In the genomic region with DNA sequence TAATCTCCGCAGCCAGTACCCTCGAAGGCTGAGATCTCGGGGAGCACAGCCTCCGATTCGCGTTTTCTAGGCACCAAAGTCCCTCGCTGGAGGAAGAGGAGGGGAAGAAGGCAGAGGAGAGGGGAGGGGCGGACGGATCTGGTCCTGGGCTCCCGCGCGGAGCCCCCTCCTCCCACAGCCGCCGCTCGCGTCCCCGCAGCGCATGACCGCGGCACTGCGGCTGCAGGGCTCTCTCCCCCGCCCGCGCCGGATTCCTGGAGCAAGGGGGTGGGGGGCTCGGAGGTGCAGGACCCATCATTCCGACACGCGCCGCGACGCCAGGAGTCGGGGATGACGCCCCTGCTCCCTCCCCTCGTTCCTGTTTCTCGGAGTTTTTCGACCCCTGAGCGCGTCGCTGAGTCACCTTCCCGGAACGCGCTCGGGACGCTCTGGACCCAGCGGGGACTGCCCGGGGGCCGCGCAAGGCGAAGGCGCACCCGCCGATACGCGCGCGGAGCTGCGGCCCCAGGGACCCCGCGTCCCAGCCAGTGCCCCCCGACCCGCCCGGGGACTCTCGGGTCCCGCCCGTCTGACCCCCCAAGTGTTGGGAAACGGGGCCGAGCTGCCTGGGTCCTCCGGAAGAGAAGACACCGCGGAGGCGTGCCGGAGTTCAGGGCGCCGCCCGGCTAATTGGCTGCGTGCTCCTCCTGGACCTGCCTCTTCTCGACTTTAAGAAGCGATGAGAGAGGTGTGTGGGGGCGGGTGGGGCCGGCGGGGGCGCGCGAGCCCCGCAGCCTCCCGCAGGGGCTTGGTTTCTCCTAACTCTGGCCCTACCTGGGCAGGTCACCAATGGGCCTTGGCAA, we compare ENCODE assay signal across 1 cellular context.
TF ChIP-seq lines count a peak whose summit lies in the region.

No MANE protein-coding gene starts in this region.

TF ChIP-seq in HepG2, 621 proteins besides CTCF, POLR2A, EP300 and RAD21 (continued from another document and continues in another):
- TF ChIP-seq ZHX2 (IDR thresholded peaks at IDR 0.05; ENCODE audit: low read depth) (no peak), ZHX2 (CRISPR knock-in tag; IDR thresholded peaks at IDR 0.05; ENCODE audit: borderline replicate concordance) (no peak), MIXL1 (CRISPR knock-in tag; IDR thresholded peaks at IDR 0.05) (peak; percentile 55; the same call in 1 of the 2 replicates), ZNF607 (CRISPR knock-in tag; IDR thresholded peaks at IDR 0.05; ENCODE audit: borderline replicate concordance) (peak; percentile 85; the same call in 1 of the 2 replicates), RBM39 (IDR thresholded peaks at IDR 0.05; ENCODE audit: low read depth, low read length, poor library complexity, severe bottlenecking) (peak; percentile 69), ZNF878 (CRISPR knock-in tag; IDR thresholded peaks at IDR 0.05) (peak; percentile 73), ZNF710 (CRISPR knock-in tag; IDR thresholded peaks at IDR 0.05; ENCODE audit: borderline replicate concordance) (peak; percentile 39; the same call in 1 of the 2 replicates), TBL1XR1 (IDR thresholded peaks at IDR 0.05; ENCODE audit: borderline replicate concordance, low read length, partially characterized antibody) (no peak), ZFP1 (CRISPR knock-in tag; IDR thresholded peaks at IDR 0.05) (no peak), RFX3 (CRISPR knock-in tag; IDR thresholded peaks at IDR 0.05) (no peak), SKIL (CRISPR knock-in tag; IDR thresholded peaks at IDR 0.05; ENCODE audit: borderline replicate concordance) (peak; percentile 86), BCL6 (CRISPR knock-in tag; IDR thresholded peaks at IDR 0.05) (peak; percentile 87), IKZF4 (CRISPR knock-in tag; IDR thresholded peaks at IDR 0.05; ENCODE audit: borderline replicate concordance, low read depth, not compliant biosample characterization) (no peak), ZNF234 (CRISPR knock-in tag; conservative IDR thresholded peaks at IDR 0.05) (peak; percentile 35), ZNF335 (CRISPR knock-in tag; IDR thresholded peaks at IDR 0.05) (peak; percentile 77), CENPT (CRISPR knock-in tag; IDR thresholded peaks at IDR 0.05; ENCODE audit: low read depth) (peak; percentile 69), MAFG (CRISPR knock-in tag; IDR thresholded peaks at IDR 0.05) (peak; percentile 53; the same call in 1 of the 2 replicates), NRL (CRISPR knock-in tag; IDR thresholded peaks at IDR 0.05; ENCODE audit: borderline replicate concordance) (0 out of 2 replicates have a peak, but pooled peaks have one; percentile 6), ZFP36L1 (CRISPR knock-in tag; IDR thresholded peaks at IDR 0.05) (peak; percentile 28; the same call in 1 of the 2 replicates), ZNF570 (CRISPR knock-in tag; IDR thresholded peaks at IDR 0.05; ENCODE audit: borderline replicate concordance) (no peak), ZFP90 (CRISPR knock-in tag; IDR thresholded peaks at IDR 0.05; ENCODE audit: borderline replicate concordance) (0 out of 2 replicates have a peak, but pooled peaks have one; percentile 33)
- TF ChIP-seq, protein P1, sequence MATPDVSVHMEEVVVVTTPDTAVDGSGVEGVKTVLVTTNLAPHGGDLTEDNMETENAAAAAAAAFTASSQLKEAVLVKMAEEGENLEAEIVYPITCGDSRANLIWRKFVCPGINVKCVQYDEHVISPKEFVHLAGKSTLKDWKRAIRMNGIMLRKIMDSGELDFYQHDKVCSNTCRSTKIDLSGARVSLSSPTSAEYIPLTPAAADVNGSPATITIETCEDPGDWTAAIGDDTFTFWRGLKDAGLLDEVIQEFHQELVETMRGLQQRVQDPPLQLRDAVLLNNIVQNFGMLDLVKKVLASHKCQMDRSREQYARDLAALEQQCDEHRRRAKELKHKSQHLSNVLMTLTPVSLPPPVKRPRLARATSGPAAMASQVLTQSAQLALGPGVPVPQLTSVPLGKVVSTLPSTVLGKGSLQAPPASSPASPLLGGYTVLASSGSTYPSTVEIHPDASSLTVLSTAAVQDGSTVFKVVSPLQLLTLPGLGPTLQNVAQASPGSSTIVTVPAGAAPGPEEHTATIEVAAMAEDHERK (CRISPR knock-in tag; IDR thresholded peaks at IDR 0.05; ENCODE audit: low read depth), result no peak
- TF ChIP-seq, protein P2, sequence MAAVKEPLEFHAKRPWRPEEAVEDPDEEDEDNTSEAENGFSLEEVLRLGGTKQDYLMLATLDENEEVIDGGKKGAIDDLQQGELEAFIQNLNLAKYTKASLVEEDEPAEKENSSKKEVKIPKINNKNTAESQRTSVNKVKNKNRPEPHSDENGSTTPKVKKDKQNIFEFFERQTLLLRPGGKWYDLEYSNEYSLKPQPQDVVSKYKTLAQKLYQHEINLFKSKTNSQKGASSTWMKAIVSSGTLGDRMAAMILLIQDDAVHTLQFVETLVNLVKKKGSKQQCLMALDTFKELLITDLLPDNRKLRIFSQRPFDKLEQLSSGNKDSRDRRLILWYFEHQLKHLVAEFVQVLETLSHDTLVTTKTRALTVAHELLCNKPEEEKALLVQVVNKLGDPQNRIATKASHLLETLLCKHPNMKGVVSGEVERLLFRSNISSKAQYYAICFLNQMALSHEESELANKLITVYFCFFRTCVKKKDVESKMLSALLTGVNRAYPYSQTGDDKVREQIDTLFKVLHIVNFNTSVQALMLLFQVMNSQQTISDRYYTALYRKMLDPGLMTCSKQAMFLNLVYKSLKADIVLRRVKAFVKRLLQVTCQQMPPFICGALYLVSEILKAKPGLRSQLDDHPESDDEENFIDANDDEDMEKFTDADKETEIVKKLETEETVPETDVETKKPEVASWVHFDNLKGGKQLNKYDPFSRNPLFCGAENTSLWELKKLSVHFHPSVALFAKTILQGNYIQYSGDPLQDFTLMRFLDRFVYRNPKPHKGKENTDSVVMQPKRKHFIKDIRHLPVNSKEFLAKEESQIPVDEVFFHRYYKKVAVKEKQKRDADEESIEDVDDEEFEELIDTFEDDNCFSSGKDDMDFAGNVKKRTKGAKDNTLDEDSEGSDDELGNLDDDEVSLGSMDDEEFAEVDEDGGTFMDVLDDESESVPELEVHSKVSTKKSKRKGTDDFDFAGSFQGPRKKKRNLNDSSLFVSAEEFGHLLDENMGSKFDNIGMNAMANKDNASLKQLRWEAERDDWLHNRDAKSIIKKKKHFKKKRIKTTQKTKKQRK (IDR thresholded peaks at IDR 0.05; ENCODE audit: low read length), result no peak
- TF ChIP-seq, protein P3, sequence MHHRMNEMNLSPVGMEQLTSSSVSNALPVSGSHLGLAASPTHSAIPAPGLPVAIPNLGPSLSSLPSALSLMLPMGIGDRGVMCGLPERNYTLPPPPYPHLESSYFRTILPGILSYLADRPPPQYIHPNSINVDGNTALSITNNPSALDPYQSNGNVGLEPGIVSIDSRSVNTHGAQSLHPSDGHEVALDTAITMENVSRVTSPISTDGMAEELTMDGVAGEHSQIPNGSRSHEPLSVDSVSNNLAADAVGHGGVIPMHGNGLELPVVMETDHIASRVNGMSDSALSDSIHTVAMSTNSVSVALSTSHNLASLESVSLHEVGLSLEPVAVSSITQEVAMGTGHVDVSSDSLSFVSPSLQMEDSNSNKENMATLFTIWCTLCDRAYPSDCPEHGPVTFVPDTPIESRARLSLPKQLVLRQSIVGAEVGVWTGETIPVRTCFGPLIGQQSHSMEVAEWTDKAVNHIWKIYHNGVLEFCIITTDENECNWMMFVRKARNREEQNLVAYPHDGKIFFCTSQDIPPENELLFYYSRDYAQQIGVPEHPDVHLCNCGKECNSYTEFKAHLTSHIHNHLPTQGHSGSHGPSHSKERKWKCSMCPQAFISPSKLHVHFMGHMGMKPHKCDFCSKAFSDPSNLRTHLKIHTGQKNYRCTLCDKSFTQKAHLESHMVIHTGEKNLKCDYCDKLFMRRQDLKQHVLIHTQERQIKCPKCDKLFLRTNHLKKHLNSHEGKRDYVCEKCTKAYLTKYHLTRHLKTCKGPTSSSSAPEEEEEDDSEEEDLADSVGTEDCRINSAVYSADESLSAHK (CRISPR knock-in tag; IDR thresholded peaks at IDR 0.05; ENCODE audit: borderline replicate concordance), result peak; percentile 27; the same call in 1 of the 2 replicates
- TF ChIP-seq, protein P4, sequence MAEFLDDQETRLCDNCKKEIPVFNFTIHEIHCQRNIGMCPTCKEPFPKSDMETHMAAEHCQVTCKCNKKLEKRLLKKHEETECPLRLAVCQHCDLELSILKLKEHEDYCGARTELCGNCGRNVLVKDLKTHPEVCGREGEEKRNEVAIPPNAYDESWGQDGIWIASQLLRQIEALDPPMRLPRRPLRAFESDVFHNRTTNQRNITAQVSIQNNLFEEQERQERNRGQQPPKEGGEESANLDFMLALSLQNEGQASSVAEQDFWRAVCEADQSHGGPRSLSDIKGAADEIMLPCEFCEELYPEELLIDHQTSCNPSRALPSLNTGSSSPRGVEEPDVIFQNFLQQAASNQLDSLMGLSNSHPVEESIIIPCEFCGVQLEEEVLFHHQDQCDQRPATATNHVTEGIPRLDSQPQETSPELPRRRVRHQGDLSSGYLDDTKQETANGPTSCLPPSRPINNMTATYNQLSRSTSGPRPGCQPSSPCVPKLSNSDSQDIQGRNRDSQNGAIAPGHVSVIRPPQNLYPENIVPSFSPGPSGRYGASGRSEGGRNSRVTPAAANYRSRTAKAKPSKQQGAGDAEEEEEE (CRISPR knock-in tag; IDR thresholded peaks at IDR 0.05; ENCODE audit: borderline replicate concordance), result 0 out of 2 replicates have a peak, but pooled peaks have one; percentile 48
- TF ChIP-seq, protein P5, sequence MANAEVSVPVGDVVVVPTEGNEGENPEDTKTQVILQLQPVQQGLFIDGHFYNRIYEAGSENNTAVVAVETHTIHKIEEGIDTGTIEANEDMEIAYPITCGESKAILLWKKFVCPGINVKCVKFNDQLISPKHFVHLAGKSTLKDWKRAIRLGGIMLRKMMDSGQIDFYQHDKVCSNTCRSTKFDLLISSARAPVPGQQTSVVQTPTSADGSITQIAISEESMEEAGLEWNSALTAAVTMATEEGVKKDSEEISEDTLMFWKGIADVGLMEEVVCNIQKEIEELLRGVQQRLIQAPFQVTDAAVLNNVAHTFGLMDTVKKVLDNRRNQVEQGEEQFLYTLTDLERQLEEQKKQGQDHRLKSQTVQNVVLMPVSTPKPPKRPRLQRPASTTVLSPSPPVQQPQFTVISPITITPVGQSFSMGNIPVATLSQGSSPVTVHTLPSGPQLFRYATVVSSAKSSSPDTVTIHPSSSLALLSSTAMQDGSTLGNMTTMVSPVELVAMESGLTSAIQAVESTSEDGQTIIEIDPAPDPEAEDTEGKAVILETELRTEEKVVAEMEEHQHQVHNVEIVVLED (CRISPR knock-in tag; IDR thresholded peaks at IDR 0.05; ENCODE audit: borderline replicate concordance), result no peak; the same call in none of the 2 replicates
